9 cellular contexts compared by ENCODE assay signal in genomic region chr2:87852864-87853497, GRCh38. TPM values are rescaled to one million over a fixed set of nuclear protein-coding genes. Genes with fewer than 3 reads are reported as not detected.
A peak's percentile ranks its signal among the peaks of the same experiment; 100 is the strongest.
DNase-seq lines count a peak whose midpoint lies in the region; ATAC-seq and FAIRE-seq lines count a peak whose summit lies in the region.
"Not testable (repeated sequence)": the region's sequence is repeated elsewhere in the genome, so short reads cannot be mapped to it uniquely, and the experiment has no call there.
"Had no signal": no experiment of that assay in that cellular context is flagged by ENCODE, and none has a peak within 500 bp of the region (broad histone marks: within the 10 kb centered on the region; RNA-seq: fewer than 3 reads in every experiment).

No MANE protein-coding gene starts in this region.

- not testable (repeated sequence) for H3K27ac Mint-ChIP-seq in CD4-positive, CD25-positive, alpha-beta regulatory T cell
- peak overlapping the region; percentile 92 for H3K27ac Mint-ChIP-seq in activated T-cell treated with anti-CD3 and anti-CD28 coated beads, Interleukin-2, amount 50 U/mL, for 24 hours

- H3K9me3 Mint-ChIP-seq in CD4-positive, CD25-positive, alpha-beta regulatory T cell; activated T-cell treated with anti-CD3 and anti-CD28 coated beads, Interleukin-2, amount 50 U/mL, for 24 hours: not testable (repeated sequence)

- peak; percentile 97 to 98 for ATAC-seq in CD4-positive, CD25-positive, alpha-beta regulatory T cell (ENCODE audit: low read depth in 2 of 2)
- ATAC-seq in GM19351 (IDR thresholded peaks at IDR 0.05; ENCODE audit: unreplicated experiment): peak; percentile 97
- ATAC-seq in HG02623 (IDR thresholded peaks at IDR 0.05; ENCODE audit: unreplicated experiment): peak; percentile 75
- ATAC-seq in HG03354 (IDR thresholded peaks at IDR 0.05; ENCODE audit: poor library complexity, severe bottlenecking, unreplicated experiment): peak; percentile 90

- not testable (repeated sequence) for H3K27me3 Mint-ChIP-seq in CD4-positive, CD25-positive, alpha-beta regulatory T cell; activated T-cell treated with anti-CD3 and anti-CD28 coated beads, Interleukin-2, amount 50 U/mL, for 24 hours

- H3K4me3 ChIP-seq in CD4-positive, CD25-positive, alpha-beta regulatory T cell (ENCODE audit: low read depth, low read length): not testable (repeated sequence)

- H3K4me1 ChIP-seq in CD4-positive, CD25-positive, alpha-beta regulatory T cell (ENCODE audit: control insufficient read depth, insufficient read depth, low read length, poor library complexity, severe bottlenecking): not testable (repeated sequence)

- H3K36me3 Mint-ChIP-seq in CD4-positive, CD25-positive, alpha-beta regulatory T cell; activated T-cell treated with anti-CD3 and anti-CD28 coated beads, Interleukin-2, amount 50 U/mL, for 24 hours (ENCODE audit: low read depth): not testable (repeated sequence)

- not testable (repeated sequence) for H3K27ac ChIP-seq in CD4-positive, CD25-positive, alpha-beta regulatory T cell (ENCODE audit: insufficient read depth, low read length, poor library complexity, severe bottlenecking)

- FAIRE-seq in RCC 7860 (lab: Jason Lieb, UNC): peak; percentile 99

- H3K27me3 ChIP-seq in CD4-positive, CD25-positive, alpha-beta regulatory T cell (ENCODE audit: control insufficient read depth, insufficient read depth, low read length): not testable (repeated sequence)

- not testable (repeated sequence) for H3K36me3 ChIP-seq in CD4-positive, CD25-positive, alpha-beta regulatory T cell (ENCODE audit: control insufficient read depth, insufficient read depth, low read length)

- not testable (repeated sequence) for H3K4me1 Mint-ChIP-seq in CD4-positive, CD25-positive, alpha-beta regulatory T cell; activated T-cell treated with anti-CD3 and anti-CD28 coated beads, Interleukin-2, amount 50 U/mL, for 24 hours (ENCODE audit: low read depth)

- not testable (repeated sequence) for H3K4me3 Mint-ChIP-seq in CD4-positive, CD25-positive, alpha-beta regulatory T cell; activated T-cell treated with anti-CD3 and anti-CD28 coated beads, Interleukin-2, amount 50 U/mL, for 24 hours

- H3K9me3 ChIP-seq in CD4-positive, CD25-positive, alpha-beta regulatory T cell (ENCODE audit: control insufficient read depth in 2 of 2, low read length in 2 of 2): not testable (repeated sequence)

- DNase-seq in CD4-positive, CD25-positive, alpha-beta regulatory T cell: peak in 1 of 3 donors; percentile 2
- DNase-seq in RCC 7860 (ENCODE audit: low spot score): peak; percentile 43
- DNase-seq in activated T-cell treated with anti-CD3 and anti-CD28 coated beads, Interleukin-2, amount 50 U/mL, for 24 hours: peak; percentile 47
- peak; percentile 0 for DNase-seq in dermis blood vessel endothelial cell
- DNase-seq in stimulated activated CD4-positive, alpha-beta T cell treated with anti-CD3 and anti-CD28 coated beads, Interleukin-15, amount 100 ng/mL, for 24 hours: peak; percentile 26

RNA-seq across cellular contexts. Expression of gene RGPD2, which starts 27.4 kb away (rescaled TPM):
- total RNA-seq in CD4-positive, CD25-positive, alpha-beta regulatory T cell: 54.2 TPM
- polyA plus RNA-seq in CD4-positive, CD25-positive, alpha-beta regulatory T cell: 10 to 100 TPM; 29.6 to 54.2 (median 47.1) TPM
- total RNA-seq in dermis blood vessel endothelial cell: 3.4 and 6.5 TPM in 2 replicates
- total RNA-seq: HT-29 had no signal
